Comparison of ENCODE assay signal across 9 cellular contexts in genomic region chr7:88661921-88662320, GRCh38.
"Had no signal": no experiment of that assay in that cellular context is flagged by ENCODE, and none has a peak within 500 bp of the region (broad histone marks: within the 10 kb centered on the region; RNA-seq: fewer than 3 reads in every experiment).

No MANE protein-coding gene starts in this region.

- ATAC-seq: GM23338, HCT116 had no signal

- H3K4me3 ChIP-seq: GM23248, GM23338, HAP-1 had no signal

- H3K9me3 Mint-ChIP-seq: GM23338, H9, HFFc6 had no signal

- DNase-seq: GM23248, GOT3, H7, H9, HCEC 1CT, HFFc6 had no signal

- H3K4me3 Mint-ChIP-seq: GM23338, H9, HFFc6 had no signal
